1 cellular context compared by ENCODE assay signal in genomic region chr15:36579792-36580431, GRCh38.
A peak's percentile ranks its signal among the peaks of the same experiment; 100 is the strongest.
TF ChIP-seq lines count a peak whose summit lies in the region.

No MANE protein-coding gene starts in this region.

TF ChIP-seq in GM12878, 131 proteins besides CTCF, POLR2A, EP300 and RAD21 (continued from another document):
- TF ChIP-seq E2F4 (IDR thresholded peaks at IDR 0.05; ENCODE audit: low read depth, low read length) = no peak
- TF ChIP-seq BCLAF1 (IDR thresholded peaks at IDR 0.05) = no peak
- TF ChIP-seq NKRF (conservative IDR thresholded peaks at IDR 0.05) = peak; percentile 21; the same call in 1 of the 2 replicates
- no peak for TF ChIP-seq NFYA (IDR thresholded peaks at IDR 0.05; ENCODE audit: borderline replicate concordance, low read depth, low read length)
- peak; percentile 94 for TF ChIP-seq ZNF687 (IDR thresholded peaks at IDR 0.05)
- TF ChIP-seq MLLT1 (IDR thresholded peaks at IDR 0.05) = peak; percentile 85
- TF ChIP-seq FOXM1 (IDR thresholded peaks at IDR 0.05; ENCODE audit: low read depth, low read length) = no peak
- no peak for TF ChIP-seq SREBF1 (IDR thresholded peaks at IDR 0.05; ENCODE audit: low read length)
- TF ChIP-seq RFX5 (IDR thresholded peaks at IDR 0.05; ENCODE audit: low read depth, low read length) = no peak
- TF ChIP-seq USF1 (IDR thresholded peaks at IDR 0.05; ENCODE audit: borderline replicate concordance, extremely low read length, insufficient read depth, low read depth, low read length) = peak; percentile 30
- no peak for TF ChIP-seq GATAD2B (conservative IDR thresholded peaks at IDR 0.05; ENCODE audit: low read depth)
- no peak for TF ChIP-seq NR2F1 (conservative IDR thresholded peaks at IDR 0.05)
- TF ChIP-seq STAT3 (IDR thresholded peaks at IDR 0.05; ENCODE audit: low read depth, low read length) = no peak
- TF ChIP-seq ATF7 (IDR thresholded peaks at IDR 0.05; ENCODE audit: low read depth) = no peak
- 0 out of 2 replicates have a peak, but pooled peaks have one; percentile 4 for TF ChIP-seq RCOR1 (conservative IDR thresholded peaks at IDR 0.05; ENCODE audit: low read depth, low read length)
- peak; percentile 79; the same call in 1 of the 2 replicates for TF ChIP-seq HDAC2 (IDR thresholded peaks at IDR 0.05)
- no peak for TF ChIP-seq FOS (IDR thresholded peaks at IDR 0.05; ENCODE audit: borderline replicate concordance, extremely low read depth, insufficient read length)
- TF ChIP-seq BRCA1 (IDR thresholded peaks at IDR 0.05; ENCODE audit: low read depth, low read length) = no peak
- TF ChIP-seq NFIC (IDR thresholded peaks at IDR 0.05; ENCODE audit: low read depth, low read length) = no peak
- TF ChIP-seq MTA2 (IDR thresholded peaks at IDR 0.05; ENCODE audit: low read depth) = no peak
- no peak for TF ChIP-seq ATF2 (IDR thresholded peaks at IDR 0.05; ENCODE audit: low read length)
- peak; percentile 61 for TF ChIP-seq MXI1 (IDR thresholded peaks at IDR 0.05; ENCODE audit: low read depth, low read length)
- TF ChIP-seq ATF3 (IDR thresholded peaks at IDR 0.05; ENCODE audit: borderline replicate concordance, extremely low read depth, low read depth, low read length) = no peak
- TF ChIP-seq CUX1 (IDR thresholded peaks at IDR 0.05; ENCODE audit: insufficient replicate concordance, low read depth, low read length) = no peak
